Comparison of ENCODE assay signal across 8 cellular contexts in the genomic region with DNA sequence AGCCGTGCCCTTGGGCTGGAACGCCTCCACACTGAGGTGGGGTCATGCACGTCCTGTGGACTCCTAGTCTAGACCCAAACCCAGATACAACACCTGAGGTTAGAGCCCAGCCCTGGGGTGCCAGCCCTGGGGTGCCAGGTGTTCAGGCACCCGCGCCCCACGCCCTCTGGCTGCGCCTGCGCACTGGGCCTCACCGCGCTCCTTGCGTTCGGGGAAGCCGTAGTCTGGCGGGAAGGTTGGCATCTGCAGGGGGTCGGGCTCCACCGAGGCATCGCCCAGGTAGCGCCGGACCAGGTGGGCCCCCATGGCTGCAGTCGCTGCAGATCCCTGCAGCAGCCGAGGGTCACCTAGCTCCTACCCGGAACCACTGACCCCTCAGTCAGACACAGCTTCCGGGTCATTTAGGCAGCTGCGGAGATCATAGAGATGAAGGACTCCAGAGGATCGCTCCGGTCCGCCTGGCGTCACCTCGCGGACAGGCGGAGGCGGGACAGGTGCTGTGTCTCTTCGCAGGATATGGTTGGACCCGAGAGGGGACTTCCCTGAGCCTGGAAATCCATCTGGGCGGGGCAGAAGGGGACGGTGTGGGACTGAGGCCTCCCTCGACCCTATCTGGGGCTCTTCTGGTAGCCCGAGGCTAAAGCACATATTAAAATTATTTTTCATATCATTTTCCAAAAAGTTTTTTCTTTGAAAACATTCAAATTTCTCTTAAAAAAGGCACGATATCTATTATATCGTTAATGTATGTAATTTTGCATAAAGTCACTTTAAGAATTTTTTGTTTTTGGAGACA.
A peak's percentile ranks its signal among the peaks of the same experiment; 100 is the strongest.
DNase-seq lines count a peak whose midpoint lies in the region; ATAC-seq and TF ChIP-seq lines count a peak whose summit lies in the region.

Gene NDUFB7, minus strand, starts transcription at position 372 of the 796 bp plus-strand sequence. Its CDS starts 66 bp downstream, at position 306.

- peak; percentile 78 for TF ChIP-seq CTCF in AG10803 (conservative IDR thresholded peaks at IDR 0.05; ENCODE audit: low read length)

- peak within 1 kb of the TSS; percentile 80 for H3K4me3 ChIP-seq in AG10803 (ENCODE audit: low read length)

- ATAC-seq in GM19023 (IDR thresholded peaks at IDR 0.05; ENCODE audit: unreplicated experiment) (peak; percentile 75), HG03280 (IDR thresholded peaks at IDR 0.05; ENCODE audit: unreplicated experiment) (peak; percentile 78)

- DNase-seq in AG10803 (ENCODE audit: low read depth) (peak; percentile 95), NCI-H345 (lab: John Stamatoyannopoulos, UW) (peak; percentile 92), iris pigment epithelial cell (ENCODE audit: low read depth) (peak; percentile 95)
- DNase-seq in activated CD4-positive, CD25-positive, alpha-beta regulatory T cell (lab: John Stamatoyannopoulos, UW): peak; percentile 71 to 80 (median 78)
- peak; percentile 90 for DNase-seq in central memory CD4-positive, alpha-beta T cell
- DNase-seq in stimulated activated CD4-positive, alpha-beta T cell treated with anti-CD3 and anti-CD28 coated beads, Interleukin-12 subunit alpha, Interleukin-12 subunit beta, amount 100 ng/mL, for 4 hours: peak; percentile 84

Comparison
In these comparisons a context has a peak if more than half of its experiments do, and no peak if none do; other contexts are left out.
1. Peak in every context shown above with its lines: DNase-seq, ATAC-seq and H3K4me3 ChIP-seq.